ENCODE assay signal across 8 cellular contexts in the genomic region with DNA sequence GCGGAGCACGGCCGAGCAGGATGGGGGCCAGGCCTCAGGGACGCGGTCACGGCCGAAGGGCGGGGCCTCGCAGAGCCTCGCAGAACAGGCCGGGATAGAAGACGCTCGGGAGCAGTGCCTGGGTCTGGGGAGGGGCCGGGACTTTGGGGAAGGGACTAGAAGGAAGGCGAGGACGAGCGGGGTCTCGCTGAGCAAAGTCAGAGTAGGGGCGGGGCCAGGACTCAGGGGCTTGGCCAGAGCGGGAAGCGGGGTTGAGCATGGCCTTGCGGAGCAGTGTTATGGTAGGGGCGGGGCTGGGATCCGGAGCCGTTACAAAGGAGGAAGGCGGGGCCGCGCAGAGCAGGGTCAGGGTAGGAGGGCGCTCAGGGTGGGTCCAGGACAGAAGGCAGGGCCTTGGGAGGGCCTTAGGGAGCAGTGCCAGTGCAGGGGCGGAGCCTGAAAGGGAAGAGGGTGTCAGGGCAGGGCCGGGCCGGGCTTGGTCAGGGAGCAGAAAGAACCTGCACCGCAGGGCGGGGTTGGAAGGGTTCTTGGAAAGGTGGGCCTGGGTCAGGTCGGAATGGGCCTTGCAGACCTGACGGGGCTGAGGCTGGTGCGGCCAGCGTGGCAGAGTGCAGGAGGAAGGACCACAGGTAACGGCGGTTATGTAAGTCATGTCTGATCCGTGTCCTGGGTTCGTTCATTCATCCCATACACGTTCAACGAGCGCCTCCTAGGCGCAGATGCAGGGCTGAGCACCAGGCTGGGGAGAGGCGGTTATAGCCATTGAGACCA. TPM values are rescaled to one million over a fixed set of nuclear protein-coding genes. Genes with fewer than 3 reads are reported as not detected.
A peak's percentile ranks its signal among the peaks of the same experiment; 100 is the strongest.
DNase-seq lines count a peak whose midpoint lies in the region; ATAC-seq and TF ChIP-seq lines count a peak whose summit lies in the region.

No MANE protein-coding gene starts in this region.

- no peaks in the 10 kb centered on the region for H3F3A ChIP-seq in GM23248 (ENCODE audit: insufficient read depth)

- peak; percentile 65 for TF ChIP-seq POLR2A in Raji (IDR thresholded peaks at IDR 0.05; ENCODE audit: insufficient read depth, low read depth, low read length)

- peak overlapping the region; percentile 93 for H3K4me2 ChIP-seq in GM23248 (ENCODE audit: unreplicated experiment)

- peak; percentile 82 for TF ChIP-seq CTCF in foreskin keratinocyte (conservative IDR thresholded peaks at IDR 0.05)

- H3K36me3 ChIP-seq in GM23248 (ENCODE audit: low read depth) (no peaks in the 10 kb centered on the region), neuron (ENCODE audit: insufficient read depth, low read length) (peaks cover 17% of the 10 kb centered on the region)

- peak; percentile 83 for ATAC-seq in foreskin keratinocyte

- DNase-seq in EL (peak; percentile 98), GM23248 (peak; percentile 94), Kasumi-1 (lab: John Stamatoyannopoulos, UW) (peak; percentile 98), foreskin keratinocyte (peak; percentile 90 to 95), stromal cell of bone marrow (ENCODE audit: low read depth) (peak; percentile 75)
- peak; percentile 93 for DNase-seq in activated effector memory CD4-positive, alpha-beta T cell treated with anti-CD3 and anti-CD28 coated beads, Interleukin-2, amount 50 U/mL, for 16 hours

- no peaks in the 10 kb centered on the region for H3K9me2 ChIP-seq in GM23248 (ENCODE audit: insufficient read depth)

- WGBS in GM23248 (ENCODE audit: low coverage in 1 of 2, low lambda C conversion rate in 2 of 2, missing lambda C conversion rate in 2 of 2), 2 experiments: 1 to 2% methylated on average over 20 to 47 of the region's 47 CpGs

- H3K4me3 ChIP-seq in GM23248: peak overlapping the region; percentile 77
- peak overlapping the region; percentile 55 for H3K4me3 ChIP-seq in neuron (ENCODE audit: low read length)

- no peaks in the 10 kb centered on the region for H3K79me2 ChIP-seq in GM23248 (ENCODE audit: insufficient read depth)

- no peaks in the 10 kb centered on the region for H3K27me3 ChIP-seq in GM23248 (replicated peaks; ENCODE audit: insufficient read depth)
- no peaks in the 10 kb centered on the region for H3K27me3 ChIP-seq in foreskin keratinocyte
- H3K27me3 ChIP-seq in neuron (ENCODE audit: insufficient read depth, low read length): no peaks in the 10 kb centered on the region

- in situ Hi-C loops in GM23248 (cut with MboI): no loop called here

- H3K9me3 ChIP-seq in GM23248 (ENCODE audit: low read depth) (no peaks in the 10 kb centered on the region), neuron (ENCODE audit: low read length) (no peaks in the 10 kb centered on the region)

- H3K9ac ChIP-seq in GM23248: peak overlapping the region; percentile 68

- H3K4me1 ChIP-seq in GM23248 (ENCODE audit: insufficient read depth) (peaks cover 3% of the 10 kb centered on the region; the same call in 1 of the 2 replicates), foreskin keratinocyte (no peaks in the 10 kb centered on the region), neuron (ENCODE audit: insufficient read depth, low read length) (peaks cover 11% of the 10 kb centered on the region)

- no peaks in the 10 kb centered on the region for H4K20me1 ChIP-seq in GM23248 (ENCODE audit: insufficient read depth)

- H2AFZ ChIP-seq in GM23248: peak overlapping the region; percentile 83
- H2AFZ ChIP-seq in neuron (ENCODE audit: low read depth, low read length): peak overlapping the region; percentile 7

- H3K27ac ChIP-seq in GM23248 (no peak overlapping the region), foreskin keratinocyte (no peak overlapping the region)

RNA-seq across cellular contexts. Expression of a gene that starts 0.5 kb away (rescaled TPM):
- total RNA-seq in GM23248 (2014; rRNA removed; shearing (Covaris generic)): 0.32 and 2.5 TPM in 2 replicates
- 1.8 and 1.9 TPM in 2 replicates for polyA plus RNA-seq in GM23248 (2016; fragmentation: Nextera tagmentation; extraction: Ambion mirVana)
- total RNA-seq in foreskin keratinocyte: 1.1 and 1.3 TPM in 2 replicates
- polyA plus RNA-seq in foreskin keratinocyte: 0.47 and 0.51 TPM in 2 replicates

RNA-seq across cellular contexts. Expression of a gene that starts 35.7 kb away (rescaled TPM):
- 4.2 and 5.2 TPM in 2 replicates for total RNA-seq in GM23248 (2014; rRNA removed; shearing (Covaris generic))
- polyA plus RNA-seq in GM23248 (2016; fragmentation: Nextera tagmentation; extraction: Ambion mirVana): 4.2 and 4.9 TPM in 2 replicates
- total RNA-seq in foreskin keratinocyte: 21.6 and 23.8 TPM in 2 replicates
- polyA plus RNA-seq in foreskin keratinocyte: 21.0 and 21.8 TPM in 2 replicates

RNA-seq across cellular contexts. Expression of a gene that starts 50.8 kb away (rescaled TPM):
- 8.9 and 11.0 TPM in 2 replicates for total RNA-seq in GM23248 (2014; rRNA removed; shearing (Covaris generic))
- polyA plus RNA-seq in GM23248 (2016; fragmentation: Nextera tagmentation; extraction: Ambion mirVana) (4.2 and 4.6 TPM in 2 replicates), foreskin keratinocyte (28.7 and 29.0 TPM in 2 replicates)
- total RNA-seq in foreskin keratinocyte: 19.0 and 20.7 TPM in 2 replicates

RNA-seq across cellular contexts. Expression of a gene that starts 59.3 kb away (rescaled TPM):
- total RNA-seq in GM23248 (2014; rRNA removed; shearing (Covaris generic)): not detected in 2 replicates
- not detected in 2 replicates for polyA plus RNA-seq in GM23248 (2016; fragmentation: Nextera tagmentation; extraction: Ambion mirVana)
- total RNA-seq in foreskin keratinocyte: not detected in 2 replicates
- polyA plus RNA-seq in foreskin keratinocyte: not detected in 2 replicates
